Comparison of ENCODE assay signal across 14 cellular contexts in the genomic region with DNA sequence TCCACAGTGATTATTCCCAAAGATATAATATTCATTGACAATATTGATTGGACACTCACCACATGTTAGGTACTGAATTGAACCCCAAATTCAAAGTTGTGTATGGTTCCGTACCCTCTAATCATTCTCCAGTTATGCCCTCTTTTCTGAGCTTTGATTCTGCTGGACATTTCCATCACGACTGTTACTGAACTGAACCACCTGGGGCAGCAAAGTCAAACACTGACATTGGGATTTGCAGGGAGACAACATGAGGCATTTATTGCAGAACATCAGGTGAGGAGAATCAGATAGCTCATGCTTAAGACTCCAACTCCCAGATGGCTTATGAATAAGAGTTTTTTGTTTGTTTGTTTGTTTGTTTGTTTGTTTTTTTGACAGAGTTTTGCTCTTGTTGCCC.
DNase-seq lines count a peak whose midpoint lies in the region; ATAC-seq, FAIRE-seq and TF ChIP-seq lines count a peak whose summit lies in the region.
"Had no signal": no experiment of that assay in that cellular context is flagged by ENCODE, and none has a peak within 500 bp of the region (broad histone marks: within the 10 kb centered on the region; RNA-seq: fewer than 3 reads in every experiment).

No MANE protein-coding gene starts in this region.

- TF ChIP-seq RAD21 in SK-N-SH (IDR thresholded peaks at IDR 0.05; ENCODE audit: low read length): peak; percentile 31; the same call in 1 of the 2 replicates

- peaks cover 19% of the 10 kb centered on the region for H3K4me1 Mint-ChIP-seq in GM23338
- H3K4me1 Mint-ChIP-seq: CD4-positive, alpha-beta memory T cell had no signal

- H3K36me3 Mint-ChIP-seq in GM23338 (ENCODE audit: low read depth): no peaks in the 10 kb centered on the region
- H3K36me3 Mint-ChIP-seq: CD4-positive, alpha-beta memory T cell had no signal

- H4K20me1 ChIP-seq in GM23338 (replicated peaks; ENCODE audit: insufficient read depth) (no peaks in the 10 kb centered on the region), SK-N-SH (ENCODE audit: insufficient read depth) (no peaks in the 10 kb centered on the region), Karpas-422 (ENCODE audit: insufficient read depth, low read depth, low read length) (no peaks in the 10 kb centered on the region)

- no peak for FAIRE-seq in GM12892 (lab: Jason Lieb, UNC)

- TF ChIP-seq POLR2A in GM12892 (IDR thresholded peaks at IDR 0.05; ENCODE audit: low read depth, low read length): no peak

- TF ChIP-seq EP300 in SK-N-SH (IDR thresholded peaks at IDR 0.05; ENCODE audit: borderline replicate concordance in 1 of 2, low read depth in 1 of 2, low read length in 1 of 2): no peak

- H3K27me3 ChIP-seq in GM23338 (ENCODE audit: insufficient read depth): no peaks in the 10 kb centered on the region
- no peaks in the 10 kb centered on the region for H3K27me3 ChIP-seq in SK-N-SH (ENCODE audit: insufficient read depth)
- H3K27me3 ChIP-seq in Karpas-422 (ENCODE audit: low read length): no peaks in the 10 kb centered on the region
- H3K27me3 ChIP-seq: dorsolateral prefrontal cortex had no signal

- POLR2A ChIA-PET in SK-N-SH (lab: Yijun Ruan, JAX): no interaction called here

- no peak overlapping the region for H3K27ac Mint-ChIP-seq in GM23338
- H3K27ac Mint-ChIP-seq: CD4-positive, alpha-beta memory T cell had no signal

- no peak overlapping the region for H3K4me3 Mint-ChIP-seq in GM23338
- H3K4me3 Mint-ChIP-seq: CD4-positive, alpha-beta memory T cell had no signal

- no peak overlapping the region for H3K27ac ChIP-seq in GM23338 (ENCODE audit: low read depth)
- no peak overlapping the region for H3K27ac ChIP-seq in SK-N-SH (ENCODE audit: low read depth in 2 of 2, low read length in 1 of 2)
- no peak overlapping the region for H3K27ac ChIP-seq in Karpas-422 (ENCODE audit: low read length)
- H3K27ac ChIP-seq: dorsolateral prefrontal cortex had no signal

- CTCF ChIA-PET in SK-N-SH (lab: Yijun Ruan, JAX): interaction anchor here (1.0 kb wide), 1 partner anchor 11 kb away, joined by 3 read pairs; no protein-coding TSS in a partner anchor

- H3K36me3 ChIP-seq in GM23338 (ENCODE audit: insufficient read depth) (no peaks in the 10 kb centered on the region), SK-N-SH (replicated peaks in 1 of 2; ENCODE audit: control insufficient read depth in 1 of 2, insufficient read depth in 2 of 2, low read length in 1 of 2) (no peaks in the 10 kb centered on the region), Karpas-422 (ENCODE audit: insufficient read depth, low read length) (no peaks in the 10 kb centered on the region)

- no peak for ATAC-seq in GM23338
- ATAC-seq in GM21723 (IDR thresholded peaks at IDR 0.05; ENCODE audit: unreplicated experiment): no peak

- H3K9ac ChIP-seq in SK-N-SH (no peak overlapping the region), Karpas-422 (ENCODE audit: low read length) (no peak overlapping the region)

- H3K9me2 ChIP-seq in GM23338 (ENCODE audit: insufficient read depth) (peaks cover 11% of the 10 kb centered on the region), SK-N-SH (no peaks in the 10 kb centered on the region), Karpas-422 (replicated peaks; ENCODE audit: insufficient read depth, low read length) (no peaks in the 10 kb centered on the region)

- H3K79me2 ChIP-seq in GM23338 (replicated peaks; ENCODE audit: insufficient read depth): no peaks in the 10 kb centered on the region
- H3K79me2 ChIP-seq in SK-N-SH (ENCODE audit: insufficient read depth): no peaks in the 10 kb centered on the region
- H3K79me2 ChIP-seq in Karpas-422 (ENCODE audit: low read length): no peaks in the 10 kb centered on the region

- H3K4me3 ChIP-seq in GM23338: no peak overlapping the region
- H3K4me3 ChIP-seq in SK-N-SH (ENCODE audit: low read depth in 2 of 2, low read length in 1 of 2): no peak overlapping the region
- H3K4me3 ChIP-seq in foreskin fibroblast (ENCODE audit: low read depth in 1 of 2, low read length in 2 of 2): no peak overlapping the region
- no peak overlapping the region for H3K4me3 ChIP-seq in Karpas-422 (ENCODE audit: low read length)
- H3K4me3 ChIP-seq: dorsolateral prefrontal cortex had no signal

- no peaks in the 10 kb centered on the region for H3K9me3 ChIP-seq in SK-N-SH
- H3K9me3 ChIP-seq in Karpas-422 (ENCODE audit: low read length): no peaks in the 10 kb centered on the region

- H3K4me2 ChIP-seq in GM23338 (no peak overlapping the region), SK-N-SH (no peak overlapping the region), Karpas-422 (ENCODE audit: low read depth, low read length, poor library complexity, severe bottlenecking) (no peak overlapping the region)

- in situ Hi-C loops in ACHN (cut with HindIII; ENCODE audit: low pct_ligation_motif_present, low pct_unique_long_range_greater_than_20kb, low sequenced_read_pairs): no loop called here

- DNase-seq in ACHN: peak; percentile 4
- DNase-seq in GM23338 (ENCODE audit: low spot score): peak; percentile 36
- DNase-seq in SK-N-SH: no peak
- no peak for DNase-seq in foreskin fibroblast
- no peak for DNase-seq in GM12892 (ENCODE audit: insufficient read length)
- no peak for DNase-seq in Karpas-422
- DNase-seq in AG08396 (ENCODE audit: low spot score): no peak
- DNase-seq: activated CD4-positive, CD25-positive, alpha-beta regulatory T cell; CD4-positive, alpha-beta memory T cell; dorsolateral prefrontal cortex; left cardiac atrium; NCI-H446; SIG-M5 had no signal

- H3K27me3 Mint-ChIP-seq in GM23338 (ENCODE audit: insufficient read depth, low read depth, poor library complexity): peaks cover 2% of the 10 kb centered on the region

- no peaks in the 10 kb centered on the region for H3K9me3 Mint-ChIP-seq in GM23338

- H3K4me1 ChIP-seq in GM23338 (ENCODE audit: insufficient read depth) (peaks cover 26% of the 10 kb centered on the region), SK-N-SH (ENCODE audit: control insufficient read depth in 1 of 2, insufficient read depth in 2 of 2, low read depth in 1 of 2, low read length in 1 of 2) (no peaks in the 10 kb centered on the region), Karpas-422 (ENCODE audit: low read length) (no peaks in the 10 kb centered on the region)

- H3F3A ChIP-seq in GM23338 (replicated peaks; ENCODE audit: low read depth) (no peaks in the 10 kb centered on the region), SK-N-SH (replicated peaks; ENCODE audit: insufficient read depth) (no peaks in the 10 kb centered on the region)

- H2AFZ ChIP-seq in GM23338 (no peak overlapping the region), SK-N-SH (ENCODE audit: low read depth) (no peak overlapping the region), Karpas-422 (ENCODE audit: low read length) (no peak overlapping the region)

- 80% methylated on average over 2 of the region's 2 CpGs for WGBS in SK-N-SH (ENCODE audit: low lambda C conversion rate)

- TF ChIP-seq CTCF in GM23338 (conservative IDR thresholded peaks at IDR 0.05; ENCODE audit: low read depth in 2 of 2) (peak in 1 of 2 experiments; percentile 53; a peak in 3 of 4 replicates), SK-N-SH (IDR thresholded peaks at IDR 0.05) (peak; percentile 37; the same call in 1 of the 2 replicates), foreskin fibroblast (IDR thresholded peaks at IDR 0.05; ENCODE audit: low read depth, low read length) (peak; percentile 4)

TF ChIP-seq in GM23338, 12 proteins besides CTCF, POLR2A, EP300 and RAD21:
- no peak for TF ChIP-seq EZH2phosphoT487 (IDR thresholded peaks at IDR 0.05; ENCODE audit: unreplicated experiment)
- TF ChIP-seq ZNF331 (CRISPR knock-in tag; IDR thresholded peaks at IDR 0.05; ENCODE audit: low read depth): no peak
- TF ChIP-seq, protein P1, sequence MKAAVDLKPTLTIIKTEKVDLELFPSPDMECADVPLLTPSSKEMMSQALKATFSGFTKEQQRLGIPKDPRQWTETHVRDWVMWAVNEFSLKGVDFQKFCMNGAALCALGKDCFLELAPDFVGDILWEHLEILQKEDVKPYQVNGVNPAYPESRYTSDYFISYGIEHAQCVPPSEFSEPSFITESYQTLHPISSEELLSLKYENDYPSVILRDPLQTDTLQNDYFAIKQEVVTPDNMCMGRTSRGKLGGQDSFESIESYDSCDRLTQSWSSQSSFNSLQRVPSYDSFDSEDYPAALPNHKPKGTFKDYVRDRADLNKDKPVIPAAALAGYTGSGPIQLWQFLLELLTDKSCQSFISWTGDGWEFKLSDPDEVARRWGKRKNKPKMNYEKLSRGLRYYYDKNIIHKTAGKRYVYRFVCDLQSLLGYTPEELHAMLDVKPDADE (IDR thresholded peaks at IDR 0.05): no peak
- no peak for TF ChIP-seq POLR2AphosphoS5 (IDR thresholded peaks at IDR 0.05; ENCODE audit: low read depth)

TF ChIP-seq in SK-N-SH, 30 proteins besides CTCF, POLR2A, EP300 and RAD21 (continues in another document):
- no peak for TF ChIP-seq EZH2phosphoT487 (IDR thresholded peaks at IDR 0.05; ENCODE audit: borderline replicate concordance, low read depth)
- no peak for TF ChIP-seq SIN3A (IDR thresholded peaks at IDR 0.05; ENCODE audit: borderline replicate concordance, low read depth, low read length)
- TF ChIP-seq SMC3 (IDR thresholded peaks at IDR 0.05; ENCODE audit: low read depth, low read length): no peak
- no peak for TF ChIP-seq POLR2AphosphoS5 (IDR thresholded peaks at IDR 0.05; ENCODE audit: low read depth, low read length)
- TF ChIP-seq CHD2 (IDR thresholded peaks at IDR 0.05; ENCODE audit: low read length, partially characterized antibody): no peak
- TF ChIP-seq, protein P2, sequence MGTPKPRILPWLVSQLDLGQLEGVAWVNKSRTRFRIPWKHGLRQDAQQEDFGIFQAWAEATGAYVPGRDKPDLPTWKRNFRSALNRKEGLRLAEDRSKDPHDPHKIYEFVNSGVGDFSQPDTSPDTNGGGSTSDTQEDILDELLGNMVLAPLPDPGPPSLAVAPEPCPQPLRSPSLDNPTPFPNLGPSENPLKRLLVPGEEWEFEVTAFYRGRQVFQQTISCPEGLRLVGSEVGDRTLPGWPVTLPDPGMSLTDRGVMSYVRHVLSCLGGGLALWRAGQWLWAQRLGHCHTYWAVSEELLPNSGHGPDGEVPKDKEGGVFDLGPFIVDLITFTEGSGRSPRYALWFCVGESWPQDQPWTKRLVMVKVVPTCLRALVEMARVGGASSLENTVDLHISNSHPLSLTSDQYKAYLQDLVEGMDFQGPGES (IDR thresholded peaks at IDR 0.05; ENCODE audit: low read depth, low read length): no peak
- no peak for TF ChIP-seq RFX5 (IDR thresholded peaks at IDR 0.05; ENCODE audit: low read length)
- TF ChIP-seq GATA2 (CRISPR knock-in tag; IDR thresholded peaks at IDR 0.05): no peak
- no peak for TF ChIP-seq FOXM1 (IDR thresholded peaks at IDR 0.05; ENCODE audit: low read depth)
- TF ChIP-seq MXI1 (IDR thresholded peaks at IDR 0.05; ENCODE audit: low read depth, low read length): no peak
- no peak for TF ChIP-seq ELF1 (IDR thresholded peaks at IDR 0.05)
- no peak for TF ChIP-seq FOXJ3 (CRISPR knock-in tag; IDR thresholded peaks at IDR 0.05)

Comparison
In these comparisons a context has a peak if more than half of its experiments do, and no peak if none do; other contexts are left out.
1. DNase-seq: peak in ACHN (single experiment) and GM23338 (single experiment); none in SK-N-SH (single experiment), foreskin fibroblast (0 of 2), GM12892 (single experiment), Karpas-422 (single experiment) and AG08396 (single experiment).